12 cellular contexts compared by ENCODE assay signal in the genomic region with DNA sequence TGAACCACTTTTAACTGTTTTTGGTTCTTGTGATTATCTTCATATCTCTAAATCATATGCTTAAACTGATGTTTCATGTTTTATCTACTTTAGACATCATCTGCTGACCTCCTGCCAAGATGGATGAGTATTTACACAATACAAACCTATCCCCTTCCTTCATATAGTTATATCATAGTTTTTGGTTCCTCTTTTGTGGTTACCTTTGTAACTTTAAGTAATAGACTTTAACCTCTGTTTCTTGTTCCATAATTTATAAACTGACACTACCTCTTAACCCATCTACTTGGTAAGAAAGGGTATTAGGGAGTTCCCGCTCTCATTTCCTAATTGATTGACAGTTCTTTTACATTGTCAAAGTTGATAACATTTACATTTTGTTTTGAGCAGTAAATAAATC. TPM values are rescaled to one million over a fixed set of nuclear protein-coding genes. Genes with fewer than 3 reads are reported as not detected.
DNase-seq lines count a peak whose midpoint lies in the region; ATAC-seq and TF ChIP-seq lines count a peak whose summit lies in the region.
"Had no signal": no experiment of that assay in that cellular context is flagged by ENCODE, and none has a peak within 500 bp of the region (broad histone marks: within the 10 kb centered on the region; RNA-seq: fewer than 3 reads in every experiment).

No MANE protein-coding gene starts in this region.

- no peak overlapping the region for H3K9ac ChIP-seq in PC-3 (ENCODE audit: low read length)

- TF ChIP-seq CTCF in GM13977 (IDR thresholded peaks at IDR 0.05; ENCODE audit: extremely low read depth, insufficient read depth, missing control alignments) (no peak), PC-3 (conservative IDR thresholded peaks at IDR 0.05; ENCODE audit: low read depth, low read length) (no peak), breast epithelium (IDR thresholded peaks at IDR 0.05) (no peak)

- DNase-seq in GM13977 (ENCODE audit: low spot score) (peak; percentile 45), SIG-M5 (lab: John Stamatoyannopoulos, UW) (peak; percentile 59), putamen (ENCODE audit: low spot score) (no peak), AG20443 (ENCODE audit: low spot score) (no peak), PC-3 (no peak), breast epithelium (ENCODE audit: low spot score in 2 of 2) (no peak)
- DNase-seq: foreskin keratinocyte, NCI-H524 treated with DMSO at 0.1 percent for 48 hours had no signal

- no peak overlapping the region for H2AFZ ChIP-seq in PC-3 (ENCODE audit: low read length)

- BruUV-seq in PC-3 (replicated peaks; lab: Mats Ljungman, UMichigan) = no TSS peak

- peaks cover 63% of the 10 kb centered on the region for H3K79me2 ChIP-seq in PC-3 (ENCODE audit: low read length)

- H3K4me3 ChIP-seq in PC-3 (ENCODE audit: low read length) = no peak overlapping the region
- H3K4me3 ChIP-seq in breast epithelium = no peak overlapping the region
- H3K4me3 ChIP-seq: ascending aorta had no signal

- no peaks in the 10 kb centered on the region for H3F3A ChIP-seq in PC-3 (ENCODE audit: low read length, unreplicated experiment)

- no peak for TF ChIP-seq POLR2A in breast epithelium (IDR thresholded peaks at IDR 0.05)

- intact Hi-C loops in PC-3 (cut with micrococcal nuclease) (no loop called here), breast epithelium (cut with DNase I; ENCODE audit: low total_unique reads) (no loop called here)

- H3K36me3 ChIP-seq in PC-3 (ENCODE audit: low read depth, low read length) (peaks cover 7% of the 10 kb centered on the region), breast epithelium (no peaks in the 10 kb centered on the region)

- H4K20me1 ChIP-seq in PC-3 (ENCODE audit: low read length) = 0 out of 2 replicates have a peak, but pooled peaks cover 4% of the 10 kb centered on the region

- H3K27ac ChIP-seq in PC-3 (ENCODE audit: low read length) (no peak overlapping the region), breast epithelium (no peak overlapping the region)
- H3K27ac ChIP-seq: ascending aorta, foreskin keratinocyte had no signal

- ATAC-seq in GM21423 (IDR thresholded peaks at IDR 0.05; ENCODE audit: unreplicated experiment) (peak; percentile 97), HG03135 (IDR thresholded peaks at IDR 0.05; ENCODE audit: unreplicated experiment) (peak; percentile 97), PC-3 (no peak)
- ATAC-seq: foreskin keratinocyte, HCT116 had no signal

- in situ Hi-C loops in GM13977 (cut with MboI; ENCODE audit: low pct_unique_long_range_greater_than_20kb, low sequenced_read_pairs, unreplicated experiment) = no loop called here

- H3K27me3 ChIP-seq in PC-3 (ENCODE audit: low read length) (no peaks in the 10 kb centered on the region), breast epithelium (no peaks in the 10 kb centered on the region)
- H3K27me3 ChIP-seq: ascending aorta, foreskin keratinocyte had no signal

- CTCF ChIA-PET in PC-3 (lab: Charles Lee) = no interaction called here

- POLR2A ChIA-PET in PC-3 (lab: Charles Lee; ENCODE audit: unreplicated experiment) = no interaction called here

- H3K9me3 ChIP-seq in PC-3 (ENCODE audit: low read length) (no peaks in the 10 kb centered on the region), breast epithelium (peaks cover 0 to 4% of the 10 kb centered on the region in 2 donors)
- H3K9me3 ChIP-seq: ascending aorta had no signal

- H3K4me1 ChIP-seq in PC-3 (ENCODE audit: insufficient read depth, low read length) (no peaks in the 10 kb centered on the region), breast epithelium (no peaks in the 10 kb centered on the region)
- H3K4me1 ChIP-seq: ascending aorta, foreskin keratinocyte had no signal

- H3K9me2 ChIP-seq in PC-3 (replicated peaks; ENCODE audit: low read length) = no peaks in the 10 kb centered on the region

- no peak overlapping the region for H3K4me2 ChIP-seq in PC-3 (ENCODE audit: low read length)

RNA-seq across cellular contexts. Expression of a gene that starts 11.9 kb away (rescaled TPM):
- total RNA-seq in PC-3 (2014; rRNA removed) = 122 and 158 TPM in 2 replicates
- total RNA-seq in breast epithelium = 100 to 1,000 TPM; 111 to 148 (median 121) TPM

RNA-seq across cellular contexts. Expression of a gene that starts 15.1 kb away (rescaled TPM):
- total RNA-seq in PC-3 (2014; rRNA removed) (19.2 and 25.5 TPM in 2 replicates), breast epithelium (10 to 100 TPM; 15.5 to 27.8 (median 22.6) TPM)

RNA-seq across cellular contexts. Expression of a gene that starts 43.5 kb away (rescaled TPM):
- total RNA-seq in PC-3 (2014; rRNA removed) (9.2 and 9.7 TPM in 2 replicates), breast epithelium (10 to 100 TPM; 24.3 to 36.4 (median 30.2) TPM)

Comparison
In these comparisons a context has a peak if more than half of its experiments do, and no peak if none do; other contexts are left out.
1. DNase-seq: peak in GM13977 (single experiment) and SIG-M5 (single experiment); none in putamen (single experiment), AG20443 (single experiment), PC-3 (single experiment) and breast epithelium (0 of 2).